ENCODE assay signal across 12 cellular contexts in genomic region chr2:20616341-20616871, GRCh38. TPM values are rescaled to one million over a fixed set of nuclear protein-coding genes. Genes with fewer than 3 reads are reported as not detected.
DNase-seq lines count a peak whose midpoint lies in the region; ATAC-seq, FAIRE-seq and TF ChIP-seq lines count a peak whose summit lies in the region.
"Had no signal": no experiment of that assay in that cellular context is flagged by ENCODE, and none has a peak within 500 bp of the region (broad histone marks: within the 10 kb centered on the region; RNA-seq: fewer than 3 reads in every experiment).

No MANE protein-coding gene starts in this region.

- H3K4me2 ChIP-seq in endothelial cell of umbilical vein (ENCODE audit: insufficient read depth, low read length) = no peak overlapping the region

- H3K27ac ChIP-seq in RWPE1 (peak overlapping the region; percentile 75; the same call in 1 of the 2 replicates), endothelial cell of umbilical vein (ENCODE audit: insufficient read depth, low read depth, low read length) (peak overlapping the region; percentile 77), subcutaneous abdominal adipose tissue (ENCODE audit: low read depth, low read length) (peak overlapping the region; percentile 99)

- CTCF ChIA-PET in RWPE1 (lab: Yijun Ruan, JAX) = no interaction called here
- CTCF ChIA-PET in endothelial cell of umbilical vein (lab: Charles Lee) = interaction anchor here (1.6 to 3.0 kb wide), 4 partner anchors 19 to 177 kb away, joined by 5 to 20 read pairs (median 11); no protein-coding TSS in a partner anchor

- H3K79me2 ChIP-seq in endothelial cell of umbilical vein (ENCODE audit: control insufficient read depth, insufficient read depth, low read length) = no peaks in the 10 kb centered on the region

- no peak for ATAC-seq in mucosa of descending colon
- ATAC-seq in GM19467 (IDR thresholded peaks at IDR 0.05; ENCODE audit: unreplicated experiment) = no peak

- no peak for FAIRE-seq in endothelial cell of umbilical vein (lab: Jason Lieb, UNC)
- FAIRE-seq: small intestine had no signal

- intact Hi-C loops in endothelial cell of umbilical vein (cut with micrococcal nuclease) = no loop called here
- intact Hi-C loops in mucosa of descending colon (cut with DNase I, micrococcal nuclease) = no loop called here

- no peaks in the 10 kb centered on the region for H4K20me1 ChIP-seq in endothelial cell of umbilical vein (replicated peaks; ENCODE audit: control insufficient read depth, extremely low read depth, insufficient read depth, low read length)

- H3K9me3 ChIP-seq in endothelial cell of umbilical vein (replicated peaks; ENCODE audit: control insufficient read depth, insufficient read depth, low read length) (no peaks in the 10 kb centered on the region), mucosa of descending colon (no peaks in the 10 kb centered on the region), subcutaneous abdominal adipose tissue (ENCODE audit: control insufficient read depth in 5 of 5, low read length in 5 of 5) (no peaks in the 10 kb centered on the region)

- peaks cover 0 to 3% of the 10 kb centered on the region in 2 experiments for H3K36me3 ChIP-seq in endothelial cell of umbilical vein (ENCODE audit: control insufficient read depth in 2 of 2, extremely low read depth in 1 of 2, insufficient read depth in 2 of 2, low read length in 2 of 2)
- H3K36me3 ChIP-seq in mucosa of descending colon (ENCODE audit: low read depth) = no peaks in the 10 kb centered on the region
- peaks cover 0 to 20% (median 19%) of the 10 kb centered on the region in 5 donors for H3K36me3 ChIP-seq in subcutaneous abdominal adipose tissue (ENCODE audit: control insufficient read depth in 5 of 5, insufficient read depth in 5 of 5, low read length in 5 of 5)

- dilution Hi-C loops in endothelial cell of umbilical vein (cut with MboI; ENCODE audit: extremely low pct_ligation_motif_present, low sequenced_read_pairs) = no loop called here

- peaks cover 42% of the 10 kb centered on the region for H3K4me1 ChIP-seq in endothelial cell of umbilical vein (ENCODE audit: control insufficient read depth, extremely low read depth, insufficient read depth, low read length)
- peaks cover 11% of the 10 kb centered on the region for H3K4me1 ChIP-seq in mucosa of descending colon (ENCODE audit: low read depth)
- peaks cover 58 to 91% (median 86%) of the 10 kb centered on the region in 5 donors for H3K4me1 ChIP-seq in subcutaneous abdominal adipose tissue (ENCODE audit: control insufficient read depth in 5 of 5, insufficient read depth in 5 of 5, low read length in 5 of 5)

- no peaks in the 10 kb centered on the region for H3K9me1 ChIP-seq in endothelial cell of umbilical vein (replicated peaks; ENCODE audit: control insufficient read depth, extremely low read depth, insufficient read depth, low read length)

- H3K4me3 ChIP-seq in endothelial cell of umbilical vein (replicated peaks in 1 of 3; ENCODE audit: insufficient read depth in 1 of 3, low read depth in 1 of 3, low read length in 3 of 3) = no peak overlapping the region
- no peak overlapping the region for H3K4me3 ChIP-seq in mucosa of descending colon
- peak overlapping the region in 2 of 5 donors; percentile 12 to 23 for H3K4me3 ChIP-seq in subcutaneous abdominal adipose tissue (ENCODE audit: low read depth in 1 of 5, low read length in 5 of 5)

- BruUV-seq in endothelial cell of umbilical vein (replicated peaks; lab: Mats Ljungman, UMichigan) = TSS peak; percentile 35

- POLR2A ChIA-PET in RWPE1 (lab: Yijun Ruan, JAX; ENCODE audit: low non-redundant PET) = interaction anchor here (2.2 kb wide), 1 partner anchor 170 kb away, joined by 5 read pairs; the partner anchor contains the start of gene RHOB
- POLR2A ChIA-PET in endothelial cell of umbilical vein (lab: Charles Lee) = interaction anchor here (1.5 to 2.3 kb wide), 2 partner anchors 167 to 169 kb away, joined by 7 to 67 read pairs; partner anchors contain the start of gene RHOB

- TF ChIP-seq CTCF in RWPE1 (conservative IDR thresholded peaks at IDR 0.05; ENCODE audit: low read depth) (no peak), endothelial cell of umbilical vein (IDR thresholded peaks at IDR 0.05; ENCODE audit: extremely low read depth in 1 of 2, insufficient read depth in 1 of 2, low read depth in 1 of 2, low read length in 2 of 2) (no peak), mucosa of descending colon (IDR thresholded peaks at IDR 0.05) (no peak)

- H2AFZ ChIP-seq in endothelial cell of umbilical vein (ENCODE audit: low read depth, low read length) = no peak overlapping the region

- DNase-seq in RWPE1 (ENCODE audit: low spot score) (no peak), endothelial cell of umbilical vein (ENCODE audit: low read depth, low spot score) (no peak), mucosa of descending colon (peak in 2 of 3 donors; percentile 17 to 37), GF-D8 (lab: John Stamatoyannopoulos, UW) (no peak), NCI-H2029 treated with DMSO at 0.1 percent for 48 hours (lab: John Stamatoyannopoulos, UW) (no peak), T-helper 2 cell (no peak)
- DNase-seq: activated CD4-positive, alpha-beta T cell treated with anti-CD3 and anti-CD28 coated beads, Interleukin-2, amount 50 U/mL, for 4 hours; activated gamma-delta T cell; mammary epithelial cell; small intestine had no signal

- no peak for TF ChIP-seq POLR2A in endothelial cell of umbilical vein (IDR thresholded peaks at IDR 0.05; ENCODE audit: low read depth, low read length)

- no peaks in the 10 kb centered on the region for H3K27me3 ChIP-seq in endothelial cell of umbilical vein (ENCODE audit: control insufficient read depth in 2 of 2, insufficient read depth in 2 of 2, low read length in 2 of 2)
- H3K27me3 ChIP-seq in subcutaneous abdominal adipose tissue (ENCODE audit: control insufficient read depth in 5 of 5, insufficient read depth in 4 of 5, low read length in 5 of 5) = no peaks in the 10 kb centered on the region

- H3K9ac ChIP-seq in endothelial cell of umbilical vein (replicated peaks; ENCODE audit: extremely low read depth, insufficient read depth, low read length) (no peak overlapping the region), subcutaneous abdominal adipose tissue (ENCODE audit: low read length in 5 of 5) (peak overlapping the region in 3 of 5 donors; percentile 36 to 72 (median 65))

TF ChIP-seq in endothelial cell of umbilical vein, 7 proteins besides CTCF, POLR2A, EP300 and RAD21:
- TF ChIP-seq FOS (IDR thresholded peaks at IDR 0.05; ENCODE audit: borderline replicate concordance, insufficient read depth, low read length) = no peak
- no peak for TF ChIP-seq POLR2AphosphoS5 (IDR thresholded peaks at IDR 0.05; ENCODE audit: insufficient read depth, low read depth, low read length)
- no peak for TF ChIP-seq GATA2 (IDR thresholded peaks at IDR 0.05; ENCODE audit: insufficient read depth, insufficient read length, low read depth, low read length)

RNA-seq across cellular contexts. Expression of gene HS1BP3, which starts 34.5 kb away (rescaled TPM):
- 27.8 and 33.1 TPM in 2 replicates for total RNA-seq in endothelial cell of umbilical vein
- polyA plus RNA-seq in endothelial cell of umbilical vein = 27.4 and 36.3 TPM in 2 replicates
- polyA plus RNA-seq in endothelial cell of umbilical vein (2011; cell fraction: cytosol; rRNA removed) = 17.0 and 22.6 TPM in 2 replicates
- 42.4 and 48.5 TPM in 2 replicates for polyA plus RNA-seq in endothelial cell of umbilical vein (2011; cell fraction: nucleus; rRNA removed)
- 19.9 and 37.4 TPM in 2 replicates for polyA plus RNA-seq in endothelial cell of umbilical vein (2012)
- polyA minus RNA-seq in endothelial cell of umbilical vein = 22.4 and 24.7 TPM in 2 replicates
- 7.2 TPM for polyA minus RNA-seq in endothelial cell of umbilical vein (2011; cell fraction: cytosol; rRNA and poly(A)+ RNA removed)
- polyA minus RNA-seq in endothelial cell of umbilical vein (2011; cell fraction: nucleus; rRNA and poly(A)+ RNA removed) = 26.3 and 35.3 TPM in 2 replicates
- 10 to 100 TPM; 28.8 to 47.0 (median 29.7) TPM for total RNA-seq in mucosa of descending colon

RNA-seq across cellular contexts. Expression of gene GDF7, which starts 50.5 kb away (rescaled TPM):
- total RNA-seq in endothelial cell of umbilical vein = 1.1 and 3.7 TPM in 2 replicates
- polyA plus RNA-seq in endothelial cell of umbilical vein = 3.9 and 4.1 TPM in 2 replicates
- polyA plus RNA-seq in endothelial cell of umbilical vein (2011; cell fraction: cytosol; rRNA removed) = 3.7 and 4.2 TPM in 2 replicates
- 12.2 and 14.2 TPM in 2 replicates for polyA plus RNA-seq in endothelial cell of umbilical vein (2011; cell fraction: nucleus; rRNA removed)
- polyA plus RNA-seq in endothelial cell of umbilical vein (2012) = 4.1 and 14.2 TPM in 2 replicates
- polyA minus RNA-seq in endothelial cell of umbilical vein = 10.6 and 16.9 TPM in 2 replicates
- polyA minus RNA-seq in endothelial cell of umbilical vein (2011; cell fraction: cytosol; rRNA and poly(A)+ RNA removed) = not detected
- 6.1 and 6.8 TPM in 2 replicates for polyA minus RNA-seq in endothelial cell of umbilical vein (2011; cell fraction: nucleus; rRNA and poly(A)+ RNA removed)
- under 1 TPM; 0.14 to 0.73 (median 0.14) TPM for total RNA-seq in mucosa of descending colon
- polyA plus RNA-seq: mammary epithelial cell had no signal

Comparison
In these comparisons a context has a peak if more than half of its experiments do, and no peak if none do; other contexts are left out.
1. DNase-seq: peak in mucosa of descending colon (2 of 3); none in RWPE1 (single experiment), endothelial cell of umbilical vein (single experiment), GF-D8 (single experiment), NCI-H2029 treated with DMSO at 0.1 percent for 48 hours (single experiment) and T-helper 2 cell (0 of 5).
2. Peak in every context shown above with its lines, with median percentiles within 50 percentile points of each other: H3K27ac ChIP-seq.